Comparison of ENCODE assay signal across 1 cellular context in genomic region chr13:96273196-96273595, GRCh38.
TF ChIP-seq lines count a peak whose summit lies in the region.

No MANE protein-coding gene starts in this region.

TF ChIP-seq in GM23338, 12 proteins besides CTCF, POLR2A, EP300 and RAD21 (continued from another document):
- no peak for TF ChIP-seq REST (IDR thresholded peaks at IDR 0.05; ENCODE audit: unreplicated experiment)
- no peak for TF ChIP-seq POLR2AphosphoS5 (IDR thresholded peaks at IDR 0.05; ENCODE audit: low read depth)
- no peak for TF ChIP-seq ZNF114 (CRISPR knock-in tag; IDR thresholded peaks at IDR 0.05)
- no peak for TF ChIP-seq NANOG (IDR thresholded peaks at IDR 0.05; ENCODE audit: borderline replicate concordance)
- no peak for TF ChIP-seq EZH2 (IDR thresholded peaks at IDR 0.05; ENCODE audit: low read depth, unreplicated experiment)
- no peak for TF ChIP-seq ETS1 (IDR thresholded peaks at IDR 0.05)
- TF ChIP-seq STAT1 (IDR thresholded peaks at IDR 0.05; ENCODE audit: unreplicated experiment), result no peak
- no peak for TF ChIP-seq CREB1 (CRISPR knock-in tag; IDR thresholded peaks at IDR 0.05; ENCODE audit: low read depth)
- no peak for TF ChIP-seq ZNF331 (CRISPR knock-in tag; IDR thresholded peaks at IDR 0.05; ENCODE audit: low read depth)
- no peak for TF ChIP-seq EZH2phosphoT487 (IDR thresholded peaks at IDR 0.05; ENCODE audit: unreplicated experiment)
